In genomic region chr1:180042994-180043622, GRCh38 we compare ENCODE assay signal across 1 cellular context.
TF ChIP-seq lines count a peak whose summit lies in the region.

No MANE protein-coding gene starts in this region.

TF ChIP-seq in SK-N-SH, 30 proteins besides CTCF, POLR2A, EP300 and RAD21 (continued from another document):
- no peak for TF ChIP-seq USF1 (IDR thresholded peaks at IDR 0.05; ENCODE audit: borderline replicate concordance, low read depth)
- no peak for TF ChIP-seq NFIC (IDR thresholded peaks at IDR 0.05; ENCODE audit: borderline replicate concordance)
